12 cellular contexts compared by ENCODE assay signal in genomic region chr14:106094654-106095189, GRCh38.
DNase-seq lines count a peak whose midpoint lies in the region; ATAC-seq and TF ChIP-seq lines count a peak whose summit lies in the region.
"Had no signal": no experiment of that assay in that cellular context is flagged by ENCODE, and none has a peak within 500 bp of the region (broad histone marks: within the 10 kb centered on the region; RNA-seq: fewer than 3 reads in every experiment).

No MANE protein-coding gene starts in this region.

- no peaks in the 10 kb centered on the region for H3K9me3 Mint-ChIP-seq in immature natural killer cell
- H3K9me3 Mint-ChIP-seq: activated T-cell treated with anti-CD3 and anti-CD28 coated beads, Interleukin-2, amount 50 U/mL, for 4 hours had no signal

- H3K27me3 Mint-ChIP-seq in immature natural killer cell (ENCODE audit: low read depth in 3 of 3) = peaks cover 0 to 4% (median 0%) of the 10 kb centered on the region in 3 donors

- intact Hi-C loops in stomach (cut with DNase I; ENCODE audit: low total_unique reads) = no loop called here
- intact Hi-C loops in right cardiac atrium (cut with DNase I) = no loop called here
- intact Hi-C loops in left colon (cut with DNase I, micrococcal nuclease) = no loop called here

- no peaks in the 10 kb centered on the region for H3K27me3 ChIP-seq in stomach
- H3K27me3 ChIP-seq in right cardiac atrium (ENCODE audit: control insufficient read depth, insufficient read depth) = no peaks in the 10 kb centered on the region
- H3K27me3 ChIP-seq: esophagus squamous epithelium had no signal

- H3K36me3 ChIP-seq in stomach = no peaks in the 10 kb centered on the region
- H3K36me3 ChIP-seq: esophagus squamous epithelium, pancreas had no signal

- no peaks in the 10 kb centered on the region for H3K36me3 Mint-ChIP-seq in immature natural killer cell

- no peak overlapping the region for H3K27ac Mint-ChIP-seq in immature natural killer cell

- DNase-seq in activated T-cell treated with anti-CD3 and anti-CD28 coated beads for 4 hours = peak; percentile 23
- no peak for DNase-seq in activated T-cell treated with anti-CD3 and anti-CD28 coated beads, Interleukin-2, amount 50 U/mL, for 1 hour
- peak; percentile 58 for DNase-seq in T-helper 9 cell
- peak; percentile 15 to 23 (median 22) for DNase-seq in immature natural killer cell
- peak; percentile 27 for DNase-seq in stomach
- no peak for DNase-seq in right cardiac atrium
- DNase-seq in left colon = no peak
- DNase-seq: activated T-cell treated with anti-CD3 and anti-CD28 coated beads, Interleukin-2, amount 50 U/mL, for 4 hours; esophagus squamous epithelium; NCI-H2029 treated with DMSO at 0.1 percent for 48 hours had no signal

- H3K27ac ChIP-seq in stomach (no peak overlapping the region), right cardiac atrium (ENCODE audit: low read length) (no peak overlapping the region)
- H3K27ac ChIP-seq: esophagus squamous epithelium, pancreas had no signal

- no peak for TF ChIP-seq POLR2A in stomach (IDR thresholded peaks at IDR 0.05)

- peak in 1 of 7 experiments; percentile 20 for TF ChIP-seq CTCF in stomach (IDR thresholded peaks at IDR 0.05)

- H3K4me3 ChIP-seq in stomach (no peak overlapping the region), right cardiac atrium (ENCODE audit: low read length) (no peak overlapping the region)
- H3K4me3 ChIP-seq: esophagus squamous epithelium, pancreas had no signal

- ATAC-seq in HG03159 (IDR thresholded peaks at IDR 0.05; ENCODE audit: unreplicated experiment) (no peak), right cardiac atrium (no peak), left colon (no peak)
- ATAC-seq: pancreas had no signal

- H3K4me1 Mint-ChIP-seq in immature natural killer cell = no peaks in the 10 kb centered on the region

- H3K4me1 ChIP-seq in stomach (no peaks in the 10 kb centered on the region), right cardiac atrium (ENCODE audit: control insufficient read depth, insufficient read depth, low read length) (no peaks in the 10 kb centered on the region)
- H3K4me1 ChIP-seq: esophagus squamous epithelium, pancreas had no signal

- no peaks in the 10 kb centered on the region for H3K9me3 ChIP-seq in stomach
- no peaks in the 10 kb centered on the region for H3K9me3 ChIP-seq in right cardiac atrium (ENCODE audit: control insufficient read depth, low read length)
- H3K9me3 ChIP-seq: esophagus squamous epithelium, pancreas had no signal

- 20 to 36% methylated on average over 2 to 11 of the region's 11 CpGs; no CpG with 5 or more reads in 3 of the 5 donors for WGBS in stomach, 5 donors
- WGBS in right cardiac atrium = 33% methylated on average over 11 of the region's 11 CpGs

- no peak overlapping the region for H3K4me3 Mint-ChIP-seq in immature natural killer cell
- H3K4me3 Mint-ChIP-seq: activated T-cell treated with anti-CD3 and anti-CD28 coated beads, Interleukin-2, amount 50 U/mL, for 4 hours had no signal

- no peak for TF ChIP-seq EP300 in stomach (IDR thresholded peaks at IDR 0.05)

Comparison
In these comparisons a context has a peak if more than half of its experiments do, and no peak if none do; other contexts are left out.
1. DNase-seq: peak in activated T-cell treated with anti-CD3 and anti-CD28 coated beads for 4 hours (single experiment), T-helper 9 cell (single experiment), immature natural killer cell (3 of 3) and stomach (single experiment); none in activated T-cell treated with anti-CD3 and anti-CD28 coated beads, Interleukin-2, amount 50 U/mL, for 1 hour (single experiment), right cardiac atrium (0 of 3) and left colon (0 of 2).